In genomic region chr4:116018831-116019230, GRCh38 we compare ENCODE assay signal across 15 cellular contexts.
DNase-seq lines count a peak whose midpoint lies in the region; ATAC-seq and TF ChIP-seq lines count a peak whose summit lies in the region.
"Had no signal": no experiment of that assay in that cellular context is flagged by ENCODE, and none has a peak within 500 bp of the region (broad histone marks: within the 10 kb centered on the region; RNA-seq: fewer than 3 reads in every experiment).

No MANE protein-coding gene starts in this region.

- H3K27me3 ChIP-seq in HL-60 (ENCODE audit: insufficient read depth, poor library complexity, severe bottlenecking) (no peaks in the 10 kb centered on the region), mesenchymal stem cell (ENCODE audit: control insufficient read depth in 1 of 2, insufficient read depth in 1 of 2, low read length in 2 of 2) (no peaks in the 10 kb centered on the region)
- H3K27me3 ChIP-seq: BLaER1 had no signal

- H4K91ac ChIP-seq in mesenchymal stem cell (ENCODE audit: low read length) = no peak overlapping the region

- no peak overlapping the region for H2BK120ac ChIP-seq in mesenchymal stem cell (ENCODE audit: low read depth, low read length)

- H3K36me3 ChIP-seq in mesenchymal stem cell (ENCODE audit: control insufficient read depth in 1 of 2, insufficient read depth in 2 of 2, low read depth in 1 of 2, low read length in 2 of 2) = no peaks in the 10 kb centered on the region
- H3K36me3 ChIP-seq: BLaER1 had no signal

- H2AFZ ChIP-seq in mesenchymal stem cell (ENCODE audit: low read depth, low read length) = no peak overlapping the region

- H2BK12ac ChIP-seq in mesenchymal stem cell (ENCODE audit: low read length in 2 of 2) = no peak overlapping the region

- no peaks in the 10 kb centered on the region for H3K79me1 ChIP-seq in mesenchymal stem cell (replicated peaks; ENCODE audit: low read length, poor library complexity, severe bottlenecking)

- no peak overlapping the region for H2AK5ac ChIP-seq in mesenchymal stem cell (ENCODE audit: low read length, severe bottlenecking)

- H3K4me2 ChIP-seq in mesenchymal stem cell (ENCODE audit: low read length, poor library complexity, severe bottlenecking) = no peak overlapping the region
- H3K4me2 ChIP-seq: BLaER1 had no signal

- H2BK5ac ChIP-seq in mesenchymal stem cell (ENCODE audit: low read depth, low read length, poor library complexity, severe bottlenecking) = no peak overlapping the region

- TF ChIP-seq CTCF in HL-60 (IDR thresholded peaks at IDR 0.05; ENCODE audit: insufficient read depth, low read length) = no peak

- H3K27ac ChIP-seq in HL-60 (replicated peaks) (peak overlapping the region; percentile 89), mesenchymal stem cell (ENCODE audit: low read length, poor library complexity, severe bottlenecking) (no peak overlapping the region)
- H3K27ac ChIP-seq: BLaER1, SK-N-MC had no signal

- DNase-seq in A172 (ENCODE audit: low spot score) = peak; percentile 42
- DNase-seq in HL-60 (ENCODE audit: low read depth in 1 of 2, low spot score in 1 of 2) = no peak
- DNase-seq in RKO (ENCODE audit: low spot score) = peak; percentile 65
- no peak for DNase-seq in dedifferentiated amniotic fluid mesenchymal stem cell (ENCODE audit: extremely low spot score)
- no peak for DNase-seq in mesenchymal stem cell
- DNase-seq in NCI-H510A treated with DMSO at 0.1 percent for 48 hours (lab: John Stamatoyannopoulos, UW) = no peak
- DNase-seq in NCI-H446 (lab: John Stamatoyannopoulos, UW) = no peak
- DNase-seq: CD4-positive, alpha-beta memory T cell; NCI-H1105; NCI-H1694; NCI-H524; Right ventricle myocardium superior had no signal

- no peak overlapping the region for H2BK15ac ChIP-seq in mesenchymal stem cell (ENCODE audit: low read depth, poor library complexity, severe bottlenecking)

- 88% methylated on average over 3 of the region's 3 CpGs for WGBS in mesenchymal stem cell

- H3K9ac ChIP-seq in mesenchymal stem cell (ENCODE audit: low read length) = no peak overlapping the region
- H3K9ac ChIP-seq: BLaER1 had no signal

- ATAC-seq in esophagus mucosa = peak; percentile 64

- H3K4ac ChIP-seq in mesenchymal stem cell (ENCODE audit: low read depth in 1 of 2, low read length in 2 of 2) = no peak overlapping the region

- no peak overlapping the region for H3K14ac ChIP-seq in mesenchymal stem cell (ENCODE audit: low read length in 2 of 2)

- H3K4me3 ChIP-seq in HL-60 (replicated peaks; ENCODE audit: insufficient read depth, low read length) = no peak overlapping the region
- no peak overlapping the region for H3K4me3 ChIP-seq in mesenchymal stem cell (ENCODE audit: insufficient read depth in 1 of 2, low read depth in 1 of 2, low read length in 2 of 2)
- H3K4me3 ChIP-seq: BLaER1, SK-N-MC had no signal

- no peak overlapping the region for H4K8ac ChIP-seq in mesenchymal stem cell (ENCODE audit: low read length)

- H3K23ac ChIP-seq in mesenchymal stem cell (ENCODE audit: low read length in 2 of 2) = no peak overlapping the region

- H3K9me3 ChIP-seq in mesenchymal stem cell (ENCODE audit: control insufficient read depth, low read length) = peaks cover 56% of the 10 kb centered on the region

- no peaks in the 10 kb centered on the region for H3K4me1 ChIP-seq in mesenchymal stem cell (ENCODE audit: control insufficient read depth, insufficient read depth, low read depth, low read length)
- H3K4me1 ChIP-seq: BLaER1 had no signal

- no peak overlapping the region for H3K18ac ChIP-seq in mesenchymal stem cell (ENCODE audit: low read depth in 1 of 2, low read length in 2 of 2)

Comparison
In these comparisons a context has a peak if more than half of its experiments do, and no peak if none do; other contexts are left out.
1. DNase-seq: peak in A172 (single experiment) and RKO (single experiment); none in HL-60 (0 of 2), dedifferentiated amniotic fluid mesenchymal stem cell (single experiment), mesenchymal stem cell (single experiment), NCI-H510A treated with DMSO at 0.1 percent for 48 hours (single experiment) and NCI-H446 (0 of 2).